ENCODE assay signal across 9 cellular contexts in the genomic region with DNA sequence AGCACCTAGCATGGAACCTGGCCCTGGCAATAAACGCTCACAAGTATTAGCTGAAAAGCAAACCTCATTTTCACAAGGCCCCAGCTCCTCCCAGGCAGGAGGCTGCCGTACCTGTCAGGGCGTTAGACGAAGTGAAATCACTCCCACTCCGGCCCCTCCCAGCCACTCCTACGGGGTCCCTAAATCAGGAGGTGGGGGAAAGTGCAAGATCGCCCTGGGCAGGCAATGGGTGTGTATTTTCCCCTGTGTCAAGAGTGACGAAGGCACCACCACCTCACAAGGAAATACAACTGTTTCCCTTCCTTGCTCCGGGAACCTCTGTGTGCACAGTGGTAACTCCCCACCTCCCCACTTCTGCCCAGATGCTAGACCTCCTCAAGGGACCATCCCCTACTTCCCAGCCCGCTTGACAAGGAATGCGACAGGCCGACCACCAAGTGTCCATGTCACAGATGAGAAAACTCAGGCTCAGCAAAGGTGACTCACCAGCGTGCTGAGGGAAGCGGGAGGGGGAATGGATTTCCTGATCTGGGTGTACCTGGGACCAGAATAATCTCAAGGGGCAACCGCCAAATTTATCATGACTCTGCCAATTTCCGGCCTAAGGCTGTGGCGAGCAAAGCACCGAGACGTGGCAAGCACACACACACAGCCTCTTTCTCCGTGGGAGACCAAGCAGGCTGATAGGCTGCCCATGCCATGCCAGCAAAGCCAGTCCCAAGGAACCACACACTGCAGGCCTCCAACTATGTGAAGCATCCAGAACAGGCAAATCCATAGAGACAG. TPM values are rescaled to one million over a fixed set of nuclear protein-coding genes. Genes with fewer than 3 reads are reported as not detected.
DNase-seq lines count a peak whose midpoint lies in the region; ATAC-seq and TF ChIP-seq lines count a peak whose summit lies in the region.
"Had no signal": no experiment of that assay in that cellular context is flagged by ENCODE, and none has a peak within 500 bp of the region (broad histone marks: within the 10 kb centered on the region; RNA-seq: fewer than 3 reads in every experiment).

No MANE protein-coding gene starts in this region.

- H2AFZ ChIP-seq in SK-N-SH (ENCODE audit: low read depth) (no peak overlapping the region), neural progenitor cell (replicated peaks) (no peak overlapping the region)

- no peak for TF ChIP-seq RAD21 in SK-N-SH (IDR thresholded peaks at IDR 0.05; ENCODE audit: low read length)

- ATAC-seq in upper lobe of right lung: no peak
- no peak for ATAC-seq in HG02885 (IDR thresholded peaks at IDR 0.05; ENCODE audit: poor library complexity, unreplicated experiment)
- ATAC-seq: left lung had no signal

- H3K36me3 ChIP-seq in SK-N-SH (replicated peaks in 1 of 2; ENCODE audit: control insufficient read depth in 1 of 2, insufficient read depth in 2 of 2, low read length in 1 of 2) (peaks cover 0 to 2% of the 10 kb centered on the region in 2 experiments), neural progenitor cell (no peaks in the 10 kb centered on the region), upper lobe of right lung (peaks cover 8% of the 10 kb centered on the region)

- peaks cover 100% of the 10 kb centered on the region for H4K20me1 ChIP-seq in SK-N-SH (ENCODE audit: insufficient read depth)
- peaks cover 96% of the 10 kb centered on the region for H4K20me1 ChIP-seq in neural progenitor cell (ENCODE audit: low read depth)

- WGBS in SK-N-SH (ENCODE audit: low lambda C conversion rate): 83% methylated on average over 19 of the region's 20 CpGs

- H3K27ac Mint-ChIP-seq in neural progenitor cell: no peak overlapping the region

- TF ChIP-seq EP300 in SK-N-SH (IDR thresholded peaks at IDR 0.05; ENCODE audit: borderline replicate concordance in 1 of 2, low read depth in 1 of 2, low read length in 1 of 2): no peak

- H3K4me1 Mint-ChIP-seq in neural progenitor cell: peaks cover 30% of the 10 kb centered on the region

- no peaks in the 10 kb centered on the region for H3F3A ChIP-seq in SK-N-SH (replicated peaks; ENCODE audit: insufficient read depth)
- H3F3A ChIP-seq in neural progenitor cell (ENCODE audit: low read depth): no peaks in the 10 kb centered on the region

- intact Hi-C loops in upper lobe of right lung (cut with DNase I): no loop called here

- CTCF ChIA-PET in SK-N-SH (lab: Yijun Ruan, JAX): interaction anchor here (0.7 kb wide), 1 partner anchor 132 kb away, joined by 3 read pairs; a partner anchor contains a TSS

- TF ChIP-seq CTCF in SK-N-SH (IDR thresholded peaks at IDR 0.05) (no peak), neural progenitor cell (IDR thresholded peaks at IDR 0.05) (no peak), upper lobe of right lung (IDR thresholded peaks at IDR 0.05) (no peak)

- H3K4me3 ChIP-seq in SK-N-SH (ENCODE audit: low read depth in 2 of 2, low read length in 1 of 2) (no peak overlapping the region), neural progenitor cell (no peak overlapping the region), upper lobe of right lung (no peak overlapping the region)
- H3K4me3 ChIP-seq: left lung had no signal

- H3K9me3 Mint-ChIP-seq in neural progenitor cell: no peaks in the 10 kb centered on the region

- H3K9ac ChIP-seq in SK-N-SH (no peak overlapping the region), neural progenitor cell (peak overlapping the region; percentile 43)

- H3K4me3 Mint-ChIP-seq in neural progenitor cell: peak overlapping the region; percentile 21

- no peaks in the 10 kb centered on the region for H3K36me3 Mint-ChIP-seq in neural progenitor cell

- H3K79me2 ChIP-seq in SK-N-SH (ENCODE audit: insufficient read depth) (peaks cover 95% of the 10 kb centered on the region), neural progenitor cell (ENCODE audit: low read depth) (peaks cover 89% of the 10 kb centered on the region)

- H3K27me3 Mint-ChIP-seq in neural progenitor cell (ENCODE audit: insufficient read depth, low read depth): peaks cover 2% of the 10 kb centered on the region

- H3K9me3 ChIP-seq in SK-N-SH (no peaks in the 10 kb centered on the region), neural progenitor cell (ENCODE audit: low read depth) (no peaks in the 10 kb centered on the region), upper lobe of right lung (no peaks in the 10 kb centered on the region)
- H3K9me3 ChIP-seq: left lung had no signal

- H3K27ac ChIP-seq in SK-N-SH (ENCODE audit: low read depth in 2 of 2, low read length in 1 of 2) (no peak overlapping the region), neural progenitor cell (no peak overlapping the region), upper lobe of right lung (no peak overlapping the region)

- POLR2A ChIA-PET in SK-N-SH (lab: Yijun Ruan, JAX): no interaction called here

- no peaks in the 10 kb centered on the region for H3K27me3 ChIP-seq in SK-N-SH (ENCODE audit: insufficient read depth)
- no peaks in the 10 kb centered on the region for H3K27me3 ChIP-seq in neural progenitor cell
- H3K27me3 ChIP-seq in upper lobe of right lung: no peaks in the 10 kb centered on the region
- H3K27me3 ChIP-seq: left lung had no signal

- H3K9me2 ChIP-seq in SK-N-SH: no peaks in the 10 kb centered on the region

- H3K4me1 ChIP-seq in SK-N-SH (ENCODE audit: control insufficient read depth in 1 of 2, insufficient read depth in 2 of 2, low read depth in 1 of 2, low read length in 1 of 2): peaks cover 6 to 33% of the 10 kb centered on the region in 2 experiments; a peak in 1 of 4 replicates
- H3K4me1 ChIP-seq in neural progenitor cell: peaks cover under 1% of the 10 kb centered on the region
- peaks cover 44% of the 10 kb centered on the region for H3K4me1 ChIP-seq in upper lobe of right lung

- H3K4me2 ChIP-seq in SK-N-SH (no peak overlapping the region), neural progenitor cell (no peak overlapping the region)

- DNase-seq in EL: peak; percentile 26
- DNase-seq in SK-N-SH: peak; percentile 9
- peak; percentile 40 for DNase-seq in amniotic epithelial cell (ENCODE audit: low read depth)
- DNase-seq in neural progenitor cell (ENCODE audit: low spot score): no peak
- no peak for DNase-seq in upper lobe of right lung
- no peak for DNase-seq in hippocampal formation (lab: John Stamatoyannopoulos, UW)
- DNase-seq in GOT3 (lab: John Stamatoyannopoulos, UW): no peak

TF ChIP-seq in SK-N-SH, 30 proteins besides CTCF, POLR2A, EP300 and RAD21:
- TF ChIP-seq SMC3 (IDR thresholded peaks at IDR 0.05; ENCODE audit: low read depth, low read length): no peak
- peak; percentile 42; the same call in 1 of the 2 replicates for TF ChIP-seq FOSL2 (IDR thresholded peaks at IDR 0.05; ENCODE audit: borderline replicate concordance, low read depth)
- TF ChIP-seq TCF12 (IDR thresholded peaks at IDR 0.05): peak; percentile 26; the same call in 1 of the 2 replicates

RNA-seq across cellular contexts. Expression of a gene that starts 7.3 kb away (rescaled TPM):
- 44.9 and 47.8 TPM in 2 replicates for polyA plus RNA-seq in SK-N-SH (2012; rRNA removed)
- 23.6 and 36.5 TPM in 2 replicates for polyA plus RNA-seq in SK-N-SH (2012; cell fraction: cytosol; rRNA removed)
- 89.2 and 89.5 TPM in 2 replicates for polyA plus RNA-seq in SK-N-SH (2012; cell fraction: nucleus; rRNA removed)
- total RNA-seq in neural progenitor cell (ENCODE audit: low replicate concordance) (13.1 and 40.4 TPM in 2 replicates), upper lobe of right lung (61.0 TPM)

RNA-seq across cellular contexts. Expression of a gene that starts 22.9 kb away (rescaled TPM):
- 2.0 and 3.0 TPM in 2 replicates for polyA plus RNA-seq in SK-N-SH (2012; rRNA removed)
- polyA plus RNA-seq in SK-N-SH (2012; cell fraction: cytosol; rRNA removed): 0.64 and 1.2 TPM in 2 replicates
- 17.1 and 28.6 TPM in 2 replicates for polyA plus RNA-seq in SK-N-SH (2012; cell fraction: nucleus; rRNA removed)
- 1.4 and 3.3 TPM in 2 replicates for total RNA-seq in neural progenitor cell (ENCODE audit: low replicate concordance)
- total RNA-seq in upper lobe of right lung: 4.3 TPM

RNA-seq across cellular contexts. Expression of a gene that starts 28.4 kb away (rescaled TPM):
- polyA plus RNA-seq in SK-N-SH (2012; rRNA removed): 51.7 and 55.4 TPM in 2 replicates
- 21.5 and 38.1 TPM in 2 replicates for polyA plus RNA-seq in SK-N-SH (2012; cell fraction: cytosol; rRNA removed)
- 42.7 and 50.6 TPM in 2 replicates for polyA plus RNA-seq in SK-N-SH (2012; cell fraction: nucleus; rRNA removed)
- total RNA-seq in neural progenitor cell (ENCODE audit: low replicate concordance) (15.0 and 43.1 TPM in 2 replicates), upper lobe of right lung (19.7 TPM)

RNA-seq across cellular contexts. Expression of a gene that starts 32.3 kb away (rescaled TPM):
- 32.2 and 49.7 TPM in 2 replicates for polyA plus RNA-seq in SK-N-SH (2012; rRNA removed)
- 23.5 and 24.1 TPM in 2 replicates for polyA plus RNA-seq in SK-N-SH (2012; cell fraction: cytosol; rRNA removed)
- polyA plus RNA-seq in SK-N-SH (2012; cell fraction: nucleus; rRNA removed): 150 and 318 TPM in 2 replicates
- total RNA-seq in neural progenitor cell (ENCODE audit: low replicate concordance) (24.1 and 43.1 TPM in 2 replicates), upper lobe of right lung (1.3 TPM)

RNA-seq across cellular contexts. Expression of a gene that starts 42.2 kb away (rescaled TPM):
- 0.86 and 1.1 TPM in 2 replicates for polyA plus RNA-seq in SK-N-SH (2012; rRNA removed)
- 0.21 and 0.84 TPM in 2 replicates for polyA plus RNA-seq in SK-N-SH (2012; cell fraction: cytosol; rRNA removed)
- 1.5 and 1.9 TPM in 2 replicates for polyA plus RNA-seq in SK-N-SH (2012; cell fraction: nucleus; rRNA removed)
- total RNA-seq in neural progenitor cell (ENCODE audit: low replicate concordance) (not detected in 2 replicates), upper lobe of right lung (not detected)

Comparison
In these comparisons a context has a peak if more than half of its experiments do, and no peak if none do; other contexts are left out.
1. DNase-seq: peak in EL (single experiment), SK-N-SH (single experiment) and amniotic epithelial cell (single experiment); none in neural progenitor cell (single experiment), upper lobe of right lung (single experiment), hippocampal formation (0 of 2) and GOT3 (single experiment).